13 cellular contexts compared by ENCODE assay signal in the genomic region with DNA sequence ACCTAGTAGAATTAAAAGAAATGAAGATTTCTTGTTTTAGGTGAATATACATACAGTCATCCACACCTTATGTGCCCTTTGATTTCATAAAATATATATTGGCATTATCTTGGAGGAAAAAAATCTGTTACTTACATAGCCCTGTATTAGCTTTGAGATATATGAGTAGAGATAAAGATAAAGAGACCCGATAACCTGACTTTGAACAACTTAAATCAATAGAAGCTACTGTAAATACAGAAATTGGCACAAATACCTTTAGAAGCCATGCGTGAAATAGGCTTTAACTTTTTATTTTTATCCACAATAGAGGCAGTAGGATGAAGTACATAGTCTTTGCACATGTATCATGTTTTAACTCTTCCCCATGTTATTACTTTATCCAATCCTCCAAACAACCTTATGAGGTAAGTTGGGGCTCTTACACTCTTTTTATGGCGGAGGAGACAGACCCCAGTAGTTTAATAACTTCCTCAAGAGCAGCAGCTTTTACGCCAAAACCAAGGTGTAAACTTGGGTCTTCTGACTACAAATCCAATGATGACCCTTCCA. TPM values are rescaled to one million over a fixed set of nuclear protein-coding genes. Genes with fewer than 3 reads are reported as not detected.
DNase-seq lines count a peak whose midpoint lies in the region; ATAC-seq and TF ChIP-seq lines count a peak whose summit lies in the region.
"Had no signal": no experiment of that assay in that cellular context is flagged by ENCODE, and none has a peak within 500 bp of the region (broad histone marks: within the 10 kb centered on the region; RNA-seq: fewer than 3 reads in every experiment).

No MANE protein-coding gene starts in this region.

- no peak overlapping the region for H2BK12ac ChIP-seq in mesenchymal stem cell (ENCODE audit: low read length in 2 of 2)

- ATAC-seq in right cardiac atrium (no peak), Right ventricle myocardium inferior (no peak), HG03097 (IDR thresholded peaks at IDR 0.05; ENCODE audit: low FRiP score, unreplicated experiment) (no peak)
- ATAC-seq in activated T-helper 17 cell treated with anti-CD3 and anti-CD28 coated beads, Interleukin-2, amount 50 U/mL, for 72 hours (replicated peaks) = no peak

- H3K4me2 ChIP-seq in mesenchymal stem cell (ENCODE audit: low read length, poor library complexity, severe bottlenecking) = no peak overlapping the region

- no peaks in the 10 kb centered on the region for H3K9me3 Mint-ChIP-seq in activated T-helper 17 cell treated with anti-CD3 and anti-CD28 coated beads, Interleukin-2, amount 50 U/mL, for 72 hours
- no peaks in the 10 kb centered on the region for H3K9me3 Mint-ChIP-seq in progenitor cell of endocrine pancreas (ENCODE audit: low read depth)

- no peaks in the 10 kb centered on the region for H3K27me3 ChIP-seq in right cardiac atrium (ENCODE audit: control insufficient read depth, insufficient read depth)
- no peaks in the 10 kb centered on the region for H3K27me3 ChIP-seq in mesenchymal stem cell (ENCODE audit: control insufficient read depth in 1 of 2, insufficient read depth in 1 of 2, low read length in 2 of 2)
- H3K27me3 ChIP-seq: BLaER1 had no signal

- peak overlapping the region; percentile 98 for H3K4me3 Mint-ChIP-seq in activated T-helper 17 cell treated with anti-CD3 and anti-CD28 coated beads, Interleukin-2, amount 50 U/mL, for 72 hours
- no peak overlapping the region for H3K4me3 Mint-ChIP-seq in progenitor cell of endocrine pancreas (ENCODE audit: low read depth)

- H3K4ac ChIP-seq in mesenchymal stem cell (ENCODE audit: low read depth in 1 of 2, low read length in 2 of 2) = no peak overlapping the region

- H3K36me3 Mint-ChIP-seq in activated T-helper 17 cell treated with anti-CD3 and anti-CD28 coated beads, Interleukin-2, amount 50 U/mL, for 72 hours (ENCODE audit: low read depth) = peaks cover 70% of the 10 kb centered on the region
- H3K36me3 Mint-ChIP-seq in progenitor cell of endocrine pancreas (ENCODE audit: insufficient read depth) = peaks cover 6% of the 10 kb centered on the region

- no peak overlapping the region for H2BK15ac ChIP-seq in mesenchymal stem cell (ENCODE audit: low read depth, poor library complexity, severe bottlenecking)

- no peak overlapping the region for H3K27ac ChIP-seq in right cardiac atrium (ENCODE audit: low read length)
- H3K27ac ChIP-seq in mesenchymal stem cell (ENCODE audit: low read length, poor library complexity, severe bottlenecking) = no peak overlapping the region
- no peak overlapping the region for H3K27ac ChIP-seq in urinary bladder (ENCODE audit: low read depth)
- H3K27ac ChIP-seq: BLaER1, SK-N-MC had no signal

- WGBS in right cardiac atrium = 93% methylated on average over 4 of the region's 4 CpGs
- 100% methylated on average over 3 of the region's 4 CpGs for WGBS in mesenchymal stem cell
- 87% methylated on average over 4 of the region's 4 CpGs for WGBS in urinary bladder

- H3K27me3 Mint-ChIP-seq in activated T-helper 17 cell treated with anti-CD3 and anti-CD28 coated beads, Interleukin-2, amount 50 U/mL, for 72 hours = no peaks in the 10 kb centered on the region
- peaks cover 4% of the 10 kb centered on the region for H3K27me3 Mint-ChIP-seq in progenitor cell of endocrine pancreas

- DNase-seq in right cardiac atrium (no peak), Right ventricle myocardium inferior (ENCODE audit: missing footprints) (no peak), mesenchymal stem cell (no peak), progenitor cell of endocrine pancreas (ENCODE audit: low spot score, unreplicated experiment) (no peak), SIG-M5 treated with dmso at 0.1 percent for 504 hours (lab: John Stamatoyannopoulos, UW; ENCODE audit: unreplicated experiment) (no peak)
- DNase-seq: activated CD4-positive, alpha-beta T cell treated with anti-CD3 and anti-CD28 coated beads, Interleukin-2, amount 50 U/mL, for 4 hours; NCI-H1930; NK-92 treated with Interleukin-12 subunit alpha and Interleukin-12 subunit beta, amount 100 ng/mL, for 24 hours had no signal

- H3K79me1 ChIP-seq in mesenchymal stem cell (replicated peaks; ENCODE audit: low read length, poor library complexity, severe bottlenecking) = no peaks in the 10 kb centered on the region

- H3K23ac ChIP-seq in mesenchymal stem cell (ENCODE audit: low read length in 2 of 2) = no peak overlapping the region

- H2BK120ac ChIP-seq in mesenchymal stem cell (ENCODE audit: low read depth, low read length) = no peak overlapping the region

- no peak overlapping the region for H2BK5ac ChIP-seq in mesenchymal stem cell (ENCODE audit: low read depth, low read length, poor library complexity, severe bottlenecking)

- H3K9me3 ChIP-seq in right cardiac atrium (ENCODE audit: control insufficient read depth, low read length) (peaks cover 3% of the 10 kb centered on the region), mesenchymal stem cell (ENCODE audit: control insufficient read depth, low read length) (no peaks in the 10 kb centered on the region)
- H3K9me3 ChIP-seq: BLaER1 had no signal

- H3K14ac ChIP-seq in mesenchymal stem cell (ENCODE audit: low read length in 2 of 2) = no peak overlapping the region

- H2AK5ac ChIP-seq in mesenchymal stem cell (ENCODE audit: low read length, severe bottlenecking) = no peak overlapping the region

- H3K4me1 ChIP-seq in right cardiac atrium (ENCODE audit: control insufficient read depth, insufficient read depth, low read length) (no peaks in the 10 kb centered on the region), mesenchymal stem cell (ENCODE audit: control insufficient read depth, insufficient read depth, low read depth, low read length) (no peaks in the 10 kb centered on the region), urinary bladder (ENCODE audit: insufficient read depth) (no peaks in the 10 kb centered on the region)

- H2AFZ ChIP-seq in mesenchymal stem cell (ENCODE audit: low read depth, low read length) = no peak overlapping the region

- H3K36me3 ChIP-seq in mesenchymal stem cell (ENCODE audit: control insufficient read depth in 1 of 2, insufficient read depth in 2 of 2, low read depth in 1 of 2, low read length in 2 of 2) (peaks cover 0 to 54% of the 10 kb centered on the region in 2 experiments), urinary bladder (ENCODE audit: insufficient read depth) (peaks cover 2% of the 10 kb centered on the region)

- H3K18ac ChIP-seq in mesenchymal stem cell (ENCODE audit: low read depth in 1 of 2, low read length in 2 of 2) = no peak overlapping the region

- intact Hi-C loops in right cardiac atrium (cut with DNase I) (loop anchor here in 1 of 4 donors (5.0 kb wide), 1 partner anchor 246 kb away; no protein-coding TSS in a partner anchor), Right ventricle myocardium inferior (cut with DNase I) (loop anchor here (5.0 kb wide), 1 partner anchor 71 kb away; no protein-coding TSS in a partner anchor)

- H3K9ac ChIP-seq in mesenchymal stem cell (ENCODE audit: low read length) = peak overlapping the region; percentile 92
- H3K9ac ChIP-seq: BLaER1 had no signal

- no peak overlapping the region for H4K8ac ChIP-seq in mesenchymal stem cell (ENCODE audit: low read length)

- peak overlapping the region; percentile 78 for H3K27ac Mint-ChIP-seq in activated T-helper 17 cell treated with anti-CD3 and anti-CD28 coated beads, Interleukin-2, amount 50 U/mL, for 72 hours
- H3K27ac Mint-ChIP-seq in progenitor cell of endocrine pancreas = no peak overlapping the region

- TF ChIP-seq CTCF in progenitor cell of endocrine pancreas (IDR thresholded peaks at IDR 0.05; ENCODE audit: unreplicated experiment) = no peak

- peak overlapping the region; percentile 6 for H3K4me3 ChIP-seq in right cardiac atrium (ENCODE audit: low read length)
- peak overlapping the region in 1 of 2 experiments; percentile 88 for H3K4me3 ChIP-seq in mesenchymal stem cell (ENCODE audit: insufficient read depth in 1 of 2, low read depth in 1 of 2, low read length in 2 of 2)
- peak overlapping the region; percentile 10 for H3K4me3 ChIP-seq in urinary bladder (ENCODE audit: low read depth, low read length)

- H4K91ac ChIP-seq in mesenchymal stem cell (ENCODE audit: low read length) = no peak overlapping the region

- peaks cover 25% of the 10 kb centered on the region for H3K4me1 Mint-ChIP-seq in activated T-helper 17 cell treated with anti-CD3 and anti-CD28 coated beads, Interleukin-2, amount 50 U/mL, for 72 hours
- H3K4me1 Mint-ChIP-seq in progenitor cell of endocrine pancreas (ENCODE audit: low read depth) = peaks cover 14% of the 10 kb centered on the region

RNA-seq across cellular contexts. Expression of a gene that starts 2.0 kb away (rescaled TPM):
- total RNA-seq in right cardiac atrium = 10 to 100 TPM; 57.9 to 93.4 (median 67.9) TPM
- 39.7 TPM for polyA plus RNA-seq in right cardiac atrium
- total RNA-seq in Right ventricle myocardium inferior = 68.9 TPM
- 10 to 100 TPM; 29.0 to 61.8 TPM for total RNA-seq in activated T-helper 17 cell treated with anti-CD3 and anti-CD28 coated beads, Interleukin-2, amount 50 U/mL, for 72 hours
- polyA plus RNA-seq in mesenchymal stem cell (2013, experiment 1 of 2) = 11.8 TPM
- polyA plus RNA-seq in mesenchymal stem cell (2013, experiment 2 of 2) = 12.3 TPM
- total RNA-seq in urinary bladder = 108 TPM
- 83.1 TPM for polyA plus RNA-seq in urinary bladder
- 7.4 and 10.5 TPM in 2 replicates for total RNA-seq in progenitor cell of endocrine pancreas
